Comparison of ENCODE assay signal across 8 cellular contexts in genomic region chr22:19122752-19123492, GRCh38. TPM values are rescaled to one million over a fixed set of nuclear protein-coding genes. Genes with fewer than 3 reads are reported as not detected.
DNase-seq lines count a peak whose midpoint lies in the region; ATAC-seq and TF ChIP-seq lines count a peak whose summit lies in the region.

No MANE protein-coding gene starts in this region.

- H3K27me3 ChIP-seq in esophagus muscularis mucosa = no peaks in the 10 kb centered on the region

- H3K36me3 ChIP-seq in esophagus muscularis mucosa = no peaks in the 10 kb centered on the region

- peaks cover 39 to 46% (median 43%) of the 10 kb centered on the region in 4 donors for H3K4me1 ChIP-seq in esophagus muscularis mucosa

- no peaks in the 10 kb centered on the region for H3K9me3 Mint-ChIP-seq in T-helper 1 cell treated with Interleukin-12 subunit alpha and Interleukin-12 subunit beta and Interleukin-4 antibody, amounts not matched to agents 30 μg/mL and 1 μg/mL, for 36 hours
- no peaks in the 10 kb centered on the region for H3K9me3 Mint-ChIP-seq in natural killer cell

- peaks cover 28% of the 10 kb centered on the region for H3K4me1 Mint-ChIP-seq in T-helper 1 cell treated with Interleukin-12 subunit alpha and Interleukin-12 subunit beta and Interleukin-4 antibody, amounts not matched to agents 30 μg/mL and 1 μg/mL, for 36 hours (ENCODE audit: low read depth)
- H3K4me1 Mint-ChIP-seq in natural killer cell = peaks cover 29 to 39% of the 10 kb centered on the region in 2 donors

- ATAC-seq in natural killer cell (no peak), HG03135 (IDR thresholded peaks at IDR 0.05; ENCODE audit: unreplicated experiment) (no peak), HG03565 (IDR thresholded peaks at IDR 0.05; ENCODE audit: unreplicated experiment) (no peak)

- DNase-seq in T-helper 1 cell = no peak
- DNase-seq in SHP77 (lab: John Stamatoyannopoulos, UW) = peak; percentile 30 to 38
- DNase-seq in esophagus muscularis mucosa (ENCODE audit: extremely low spot score) = no peak
- no peak for DNase-seq in natural killer cell
- no peak for DNase-seq in cerebellum (ENCODE audit: low spot score)

- peak overlapping the region; percentile 91 to 97 (median 96) for H3K27ac ChIP-seq in esophagus muscularis mucosa (replicated peaks in 1 of 4)

- no peak for TF ChIP-seq EP300 in esophagus muscularis mucosa (IDR thresholded peaks at IDR 0.05)

- no peak for TF ChIP-seq CTCF in esophagus muscularis mucosa (IDR thresholded peaks at IDR 0.05)
- no peak for TF ChIP-seq CTCF in natural killer cell (IDR thresholded peaks at IDR 0.05)

- H3K27me3 Mint-ChIP-seq in T-helper 1 cell treated with Interleukin-12 subunit alpha and Interleukin-12 subunit beta and Interleukin-4 antibody, amounts not matched to agents 30 μg/mL and 1 μg/mL, for 36 hours (ENCODE audit: low read depth) = peaks cover 4% of the 10 kb centered on the region
- no peaks in the 10 kb centered on the region for H3K27me3 Mint-ChIP-seq in natural killer cell (ENCODE audit: low read depth in 2 of 2)

- peak overlapping the region; percentile 80 to 98 (median 94) for H3K4me3 ChIP-seq in esophagus muscularis mucosa

- 23% methylated on average over 23 of the region's 27 CpGs for WGBS in esophagus muscularis mucosa

- intact Hi-C loops in esophagus muscularis mucosa (cut with DNase I) (loop anchor here (2.0 kb wide), 1 partner anchor 22 kb away; the partner anchor contains the start of gene ESS2), natural killer cell (cut with micrococcal nuclease) (loop anchor here (1.0 to 10.0 kb wide), 6 partner anchors 14 to 354 kb away; partner anchors contain the start of genes CDC45, CLTCL1, ESS2 and HIRA)

- no peaks in the 10 kb centered on the region for H3K36me3 Mint-ChIP-seq in T-helper 1 cell treated with Interleukin-12 subunit alpha and Interleukin-12 subunit beta and Interleukin-4 antibody, amounts not matched to agents 30 μg/mL and 1 μg/mL, for 36 hours (ENCODE audit: low read depth)
- H3K36me3 Mint-ChIP-seq in natural killer cell = no peaks in the 10 kb centered on the region

- TF ChIP-seq POLR2A in esophagus muscularis mucosa (IDR thresholded peaks at IDR 0.05; ENCODE audit: low read depth) = no peak

- H3K9me3 ChIP-seq in esophagus muscularis mucosa = no peaks in the 10 kb centered on the region

- peak overlapping the region; percentile 74 for H3K4me3 Mint-ChIP-seq in T-helper 1 cell treated with Interleukin-12 subunit alpha and Interleukin-12 subunit beta and Interleukin-4 antibody, amounts not matched to agents 30 μg/mL and 1 μg/mL, for 36 hours
- peak overlapping the region; percentile 84 for H3K4me3 Mint-ChIP-seq in natural killer cell

- H3K27ac Mint-ChIP-seq in T-helper 1 cell treated with Interleukin-12 subunit alpha and Interleukin-12 subunit beta and Interleukin-4 antibody, amounts not matched to agents 30 μg/mL and 1 μg/mL, for 36 hours = peak overlapping the region; percentile 45
- peak overlapping the region in 1 of 2 donors; percentile 90 for H3K27ac Mint-ChIP-seq in natural killer cell

RNA-seq across cellular contexts. Expression of gene DGCR2, which starts 0.7 kb away (rescaled TPM):
- total RNA-seq in esophagus muscularis mucosa (10 to 100 TPM; 45.7 to 79.6 (median 65.4) TPM), natural killer cell (10 to 100 TPM; 27.5 to 44.1 (median 41.3) TPM), cerebellum (57.9 TPM)

RNA-seq across cellular contexts. Expression of gene TSSK2, which starts 8.2 kb away (rescaled TPM):
- total RNA-seq in esophagus muscularis mucosa = not detected
- not detected for total RNA-seq in natural killer cell
- not detected for total RNA-seq in cerebellum

RNA-seq across cellular contexts. Expression of gene ESS2, which starts 21.5 kb away (rescaled TPM):
- total RNA-seq in esophagus muscularis mucosa = 10 to 100 TPM; 11.2 to 21.9 (median 19.9) TPM
- total RNA-seq in natural killer cell = 10 to 100 TPM; 47.6 to 51.6 (median 47.7) TPM
- total RNA-seq in cerebellum = 10.3 TPM

RNA-seq across cellular contexts. Expression of gene GSC2, which starts 27.2 kb away (rescaled TPM):
- not detected for total RNA-seq in esophagus muscularis mucosa
- total RNA-seq in natural killer cell = not detected
- total RNA-seq in cerebellum = not detected

RNA-seq across cellular contexts. Expression of gene SLC25A1, which starts 55.6 kb away (rescaled TPM):
- total RNA-seq in esophagus muscularis mucosa (10 to 100 TPM; 57.3 to 88.9 (median 71.8) TPM), natural killer cell (10 to 100 TPM; 24.8 to 29.6 (median 26.9) TPM), cerebellum (16.3 TPM)

Comparison
In these comparisons a context has a peak if more than half of its experiments do, and no peak if none do; other contexts are left out.
1. DNase-seq: peak in SHP77 (2 of 2); none in T-helper 1 cell (0 of 5), esophagus muscularis mucosa (single experiment), natural killer cell (single experiment) and cerebellum (single experiment).